12 cellular contexts compared by ENCODE assay signal in the genomic region with DNA sequence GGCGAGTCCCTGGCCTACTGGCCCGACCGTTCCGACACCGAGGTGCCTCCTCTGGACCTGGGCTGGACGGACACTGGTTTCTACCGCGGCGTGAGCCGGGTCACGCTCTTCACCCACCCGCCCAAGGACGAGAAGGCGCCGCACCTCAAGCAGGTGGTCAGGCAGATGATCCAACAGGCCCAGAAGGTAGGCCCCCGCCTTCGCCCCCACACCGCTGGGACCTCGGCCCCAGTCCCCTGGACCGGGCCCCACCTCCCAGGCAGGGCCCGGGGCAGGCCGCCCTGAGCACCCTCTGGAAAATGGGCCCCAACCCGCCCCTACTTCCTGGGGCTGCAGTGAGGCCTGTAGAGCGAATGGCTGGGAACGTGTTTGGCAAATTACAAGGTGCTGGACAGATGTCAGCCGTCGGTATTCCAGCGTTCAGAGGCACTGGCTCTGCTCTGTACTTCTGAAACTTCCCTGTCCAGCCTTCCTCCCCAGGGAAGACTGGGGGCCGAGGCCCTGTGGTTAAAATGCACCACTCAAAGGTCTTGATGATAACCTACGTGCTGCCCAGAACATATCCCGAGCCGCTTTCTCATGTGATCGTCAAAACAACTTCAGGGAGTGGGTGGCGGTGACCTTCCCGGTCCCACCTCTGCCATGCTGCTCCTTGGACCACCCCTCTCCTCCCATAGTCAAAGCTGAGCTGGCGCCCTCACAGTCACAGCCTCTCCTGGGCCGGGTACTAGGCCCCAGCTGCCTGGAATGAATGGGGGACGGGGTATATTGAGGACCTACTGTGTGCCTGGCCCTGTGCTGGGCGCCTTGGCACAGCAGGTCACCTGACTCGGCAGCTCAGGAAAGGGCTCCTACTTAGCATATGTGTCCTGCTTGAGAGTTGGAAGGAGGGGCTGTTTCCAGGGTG. TPM values are rescaled to one million over a fixed set of nuclear protein-coding genes. Genes with fewer than 3 reads are reported as not detected.
DNase-seq lines count a peak whose midpoint lies in the region; TF ChIP-seq lines count a peak whose summit lies in the region.
"Had no signal": no experiment of that assay in that cellular context is flagged by ENCODE, and none has a peak within 500 bp of the region (broad histone marks: within the 10 kb centered on the region; RNA-seq: fewer than 3 reads in every experiment).

No MANE protein-coding gene starts in this region.

- peak overlapping the region; percentile 7 for H4K91ac ChIP-seq in neuronal stem cell (ENCODE audit: low read depth, low read length, poor library complexity)

- H3K27me3 Mint-ChIP-seq in nephron progenitor cell (ENCODE audit: low read depth, poor library complexity) = peaks cover 51% of the 10 kb centered on the region
- peaks cover 2% of the 10 kb centered on the region for H3K27me3 Mint-ChIP-seq in chondrocyte (ENCODE audit: low read depth)

- H2BK15ac ChIP-seq in neuronal stem cell (ENCODE audit: low read length) = peak overlapping the region; percentile 51

- H2BK12ac ChIP-seq in neuronal stem cell (ENCODE audit: low read length) = no peak overlapping the region

- no peaks in the 10 kb centered on the region for H3K79me2 ChIP-seq in PC-9 (ENCODE audit: low read depth)

- H3K36me3 ChIP-seq in PC-9 (ENCODE audit: low read depth) = no peaks in the 10 kb centered on the region
- no peaks in the 10 kb centered on the region for H3K36me3 ChIP-seq in esophagus (ENCODE audit: control insufficient read depth in 2 of 2, insufficient read depth in 2 of 2, low read length in 1 of 2)
- H3K36me3 ChIP-seq in neuronal stem cell (replicated peaks in 1 of 2; ENCODE audit: control insufficient read depth in 2 of 2, insufficient read depth in 2 of 2, low read length in 2 of 2) = no peaks in the 10 kb centered on the region

- intact Hi-C loops in PC-9 (cut with micrococcal nuclease; ENCODE audit: unreplicated experiment) = no loop called here

- no peak overlapping the region for H3K4me3 Mint-ChIP-seq in nephron progenitor cell
- no peak overlapping the region for H3K4me3 Mint-ChIP-seq in chondrocyte (ENCODE audit: unreplicated experiment)

- H3K27ac ChIP-seq in PC-9 = no peak overlapping the region
- H3K27ac ChIP-seq in esophagus (ENCODE audit: low read depth in 2 of 2, low read length in 1 of 2) = peak overlapping the region; percentile 77 to 86
- no peak overlapping the region for H3K27ac ChIP-seq in neuronal stem cell (replicated peaks; ENCODE audit: low read length)

- no peaks in the 10 kb centered on the region for H4K20me1 ChIP-seq in PC-9 (ENCODE audit: insufficient read depth)

- H3K36me3 Mint-ChIP-seq in nephron progenitor cell (ENCODE audit: low read depth) (no peaks in the 10 kb centered on the region), chondrocyte (ENCODE audit: low read depth) (no peaks in the 10 kb centered on the region)

- peak overlapping the region; percentile 85 for H3K18ac ChIP-seq in neuronal stem cell (ENCODE audit: low read length)

- no peaks in the 10 kb centered on the region for H3K79me1 ChIP-seq in neuronal stem cell (ENCODE audit: low read depth, low read length)

- H3K9me3 Mint-ChIP-seq in nephron progenitor cell (no peaks in the 10 kb centered on the region), chondrocyte (ENCODE audit: low read depth) (no peaks in the 10 kb centered on the region)

- no TSS peak for BruUV-seq in PC-9 (replicated peaks; lab: Mats Ljungman, UMichigan)

- no peak for TF ChIP-seq CTCF in PC-9 (conservative IDR thresholded peaks at IDR 0.05)
- no peak for TF ChIP-seq CTCF in nephron progenitor cell (IDR thresholded peaks at IDR 0.05)
- no peak for TF ChIP-seq CTCF in chondrocyte (IDR thresholded peaks at IDR 0.05)

- DNase-seq in COLO668 (lab: John Stamatoyannopoulos, UW; ENCODE audit: unreplicated experiment) = peak; percentile 41
- DNase-seq in PC-9 = no peak
- DNase-seq in neuronal stem cell (ENCODE audit: low spot score) = no peak
- no peak for DNase-seq in activated effector memory CD4-positive, alpha-beta T cell treated with anti-CD3 and anti-CD28 coated beads, Interleukin-2, amount 50 U/mL, for 16 hours
- no peak for DNase-seq in nephron progenitor cell
- no peak for DNase-seq in ecto neural progenitor cell (ENCODE audit: low spot score)
- DNase-seq in chondrocyte (ENCODE audit: low spot score) = no peak
- DNase-seq: MV-4-11 had no signal

- H3K4me3 ChIP-seq in PC-9 (peak overlapping the region; percentile 61), esophagus (ENCODE audit: low read depth in 1 of 2, low read length in 2 of 2) (peak overlapping the region; percentile 63 to 77), neuronal stem cell (ENCODE audit: low read length in 2 of 2) (no peak overlapping the region)
- H3K4me3 ChIP-seq: lung had no signal

- peak overlapping the region; percentile 27 for H3K14ac ChIP-seq in neuronal stem cell (ENCODE audit: low read length)

- H3K4me1 ChIP-seq in PC-9 (replicated peaks; ENCODE audit: insufficient read depth) = peaks cover 31% of the 10 kb centered on the region
- H3K4me1 ChIP-seq in esophagus (ENCODE audit: control insufficient read depth in 2 of 2, insufficient read depth in 2 of 2, low read length in 1 of 2) = peaks cover 9% of the 10 kb centered on the region in 2 donors
- H3K4me1 ChIP-seq in neuronal stem cell (ENCODE audit: control insufficient read depth in 2 of 2, insufficient read depth in 1 of 2, low read depth in 1 of 2, low read length in 2 of 2) = peaks cover 25 to 38% of the 10 kb centered on the region in 2 donors

- POLR2A ChIA-PET in PC-9 (lab: Charles Lee; ENCODE audit: unreplicated experiment) = interaction anchor here (0.6 to 0.7 kb wide), 2 partner anchors 14 to 1125 kb away, joined by 3 to 7 read pairs; no protein-coding TSS in a partner anchor

- no peak overlapping the region for H2BK120ac ChIP-seq in neuronal stem cell (ENCODE audit: low read depth, low read length)

- WGBS in esophagus, 2 donors = 32 to 42% methylated on average over 40 of the region's 40 CpGs
- no CpG with 5 or more reads among the region's 40 CpGs for WGBS in neuronal stem cell (ENCODE audit: extremely low coverage in 2 of 2, insufficient read length in 2 of 2, insufficient replicate concordance in 1 of 2), 2 donors

- H2BK5ac ChIP-seq in neuronal stem cell (ENCODE audit: low read length) = peak overlapping the region; percentile 45

- peak overlapping the region; percentile 78 for H2AFZ ChIP-seq in PC-9
- no peak overlapping the region for H2AFZ ChIP-seq in neuronal stem cell (ENCODE audit: low read length)

- H3K9ac ChIP-seq in neuronal stem cell (ENCODE audit: low read depth, low read length, poor library complexity) = no peak overlapping the region

- H3K9me2 ChIP-seq in PC-9 (ENCODE audit: insufficient read depth) = no peaks in the 10 kb centered on the region

- H3K27ac Mint-ChIP-seq in nephron progenitor cell = no peak overlapping the region
- H3K27ac Mint-ChIP-seq in chondrocyte (ENCODE audit: unreplicated experiment) = no peak overlapping the region

- H3K4me1 Mint-ChIP-seq in nephron progenitor cell (peaks cover 67% of the 10 kb centered on the region), chondrocyte (ENCODE audit: low read depth) (peaks cover 25% of the 10 kb centered on the region)

- H3F3A ChIP-seq in PC-9 (ENCODE audit: insufficient read depth, low read depth) = peaks cover 17% of the 10 kb centered on the region; the same call in 1 of the 2 replicates

- H3K9me3 ChIP-seq in PC-9 (ENCODE audit: insufficient read depth, low read depth) (no peaks in the 10 kb centered on the region), esophagus (ENCODE audit: control insufficient read depth in 2 of 2, insufficient read depth in 1 of 2, low read depth in 1 of 2, low read length in 1 of 2) (no peaks in the 10 kb centered on the region), neuronal stem cell (replicated peaks in 1 of 2; ENCODE audit: control insufficient read depth in 2 of 2, insufficient read depth in 1 of 2, low read depth in 1 of 2, low read length in 2 of 2) (peaks cover 0 to 2% of the 10 kb centered on the region in 2 donors)

- CTCF ChIA-PET in PC-9 (lab: Charles Lee) = no interaction called here

- no peak overlapping the region for H3K4ac ChIP-seq in neuronal stem cell (ENCODE audit: low read length)

- H3K23ac ChIP-seq in neuronal stem cell (ENCODE audit: low read depth, low read length, poor library complexity) = peak overlapping the region; percentile 47

- peak overlapping the region; percentile 82 for H2AK5ac ChIP-seq in neuronal stem cell (ENCODE audit: low read depth, low read length)

- no peak overlapping the region for H4K8ac ChIP-seq in neuronal stem cell (ENCODE audit: low read depth, low read length)

- H3K4me2 ChIP-seq in PC-9 (peak overlapping the region; percentile 77), neuronal stem cell (ENCODE audit: insufficient read depth, low read length, poor library complexity, severe bottlenecking) (no peak overlapping the region)

- H3K27me3 ChIP-seq in PC-9 (ENCODE audit: insufficient read depth, low read depth) (peaks cover 31% of the 10 kb centered on the region), esophagus (ENCODE audit: control insufficient read depth in 1 of 2, insufficient read depth in 2 of 2, low read length in 2 of 2) (peaks cover 0 to 2% of the 10 kb centered on the region in 2 donors), neuronal stem cell (ENCODE audit: control insufficient read depth in 3 of 3, insufficient read depth in 3 of 3, low read depth in 1 of 3, low read length in 3 of 3) (peaks cover 10 to 73% (median 36%) of the 10 kb centered on the region in 3 experiments)

RNA-seq across cellular contexts. Expression of a gene that starts 0.8 kb away (rescaled TPM):
- 8.1 and 9.1 TPM in 2 replicates for total RNA-seq in PC-9 (2021)
- polyA plus RNA-seq in esophagus = 10 to 100 TPM in 1 of 2 donors, 1 to 10 TPM in 1; 8.6 to 12.9 TPM
- polyA plus RNA-seq in neuronal stem cell (2013, experiment 1 of 2) = 0.03 TPM
- polyA plus RNA-seq in neuronal stem cell (2013, experiment 2 of 2) = 0.04 TPM
- total RNA-seq in chondrocyte = 0.22 TPM in 1 of 3 replicates, not detected in the others
- total RNA-seq: RPMI7951 had no signal

RNA-seq across cellular contexts. Expression of a gene that starts 35.4 kb away (rescaled TPM):
- total RNA-seq in PC-9 (2021) = not detected in 2 replicates
- polyA plus RNA-seq in esophagus = under 1 TPM in 1 of 2 donors, not detected in 1; 0.14 TPM
- not detected for polyA plus RNA-seq in neuronal stem cell (2013, experiment 1 of 2)
- polyA plus RNA-seq in neuronal stem cell (2013, experiment 2 of 2) = not detected
- not detected in 3 replicates for total RNA-seq in chondrocyte
- total RNA-seq: dermis blood vessel endothelial cell had no signal

Comparison
In these comparisons a context has a peak if more than half of its experiments do, and no peak if none do; other contexts are left out.
1. H3K27ac ChIP-seq: peak in esophagus (2 of 2); none in PC-9 (single experiment) and neuronal stem cell (single experiment).
2. H3K4me3 ChIP-seq: peak in PC-9 (single experiment) and esophagus (2 of 2); none in neuronal stem cell (0 of 2).